ENCODE assay signal across 8 cellular contexts in genomic region chr16:81624718-81625543, GRCh38.
DNase-seq lines count a peak whose midpoint lies in the region; ATAC-seq and TF ChIP-seq lines count a peak whose summit lies in the region.

No MANE protein-coding gene starts in this region.

- H3K27ac ChIP-seq in ACC112 (ENCODE audit: low read depth, low read length) (peak overlapping the region; percentile 29; the same call in 1 of the 2 replicates), lower lobe of right lung (peak overlapping the region; percentile 51)

- no peak overlapping the region for H2AFZ ChIP-seq in ACC112 (ENCODE audit: low read length, unreplicated experiment)

- H3K4me3 ChIP-seq in ACC112 (ENCODE audit: low read depth, low read length) (no peak overlapping the region), lower lobe of right lung (no peak overlapping the region), H7 (ENCODE audit: insufficient read depth, low read depth, low read length) (no peak overlapping the region)

- POLR2A ChIA-PET in WTC11 (lab: Charles Lee): interaction anchor here (0.6 kb wide), 1 partner anchor 90 kb away, joined by 7 read pairs; no protein-coding TSS in a partner anchor

- no peaks in the 10 kb centered on the region for H3K27me3 Mint-ChIP-seq in WTC11 (ENCODE audit: low read depth)

- no peaks in the 10 kb centered on the region for H3K79me2 ChIP-seq in ACC112 (ENCODE audit: control insufficient read depth, insufficient read depth, low read length, unreplicated experiment)

- DNase-seq in WTC11 (ENCODE audit: low spot score): no peak
- DNase-seq in lower lobe of right lung: no peak
- no peak for DNase-seq in H7
- DNase-seq in H4 (ENCODE audit: low spot score): no peak

- H3K4me1 ChIP-seq in ACC112 (ENCODE audit: control insufficient read depth, insufficient read depth, low read length, unreplicated experiment) (peaks cover 16% of the 10 kb centered on the region), lower lobe of right lung (peaks cover 15% of the 10 kb centered on the region)

- no peaks in the 10 kb centered on the region for H3K9me3 Mint-ChIP-seq in WTC11

- TF ChIP-seq CTCF in WTC11 (IDR thresholded peaks at IDR 0.05) (no peak), lower lobe of right lung (IDR thresholded peaks at IDR 0.05) (no peak)

- intact Hi-C loops in lower lobe of right lung (cut with DNase I): no loop called here

- H3K9me3 ChIP-seq in lower lobe of right lung: no peaks in the 10 kb centered on the region

- no peaks in the 10 kb centered on the region; the same call in 1 of the 2 replicates for H3K36me3 Mint-ChIP-seq in WTC11

- CTCF ChIA-PET in WTC11 (lab: Charles Lee): interaction anchor here (0.9 to 5.8 kb wide), 3 partner anchors 9 to 105 kb away, joined by 3 to 51 read pairs (median 3); no protein-coding TSS in a partner anchor

- peaks cover 3% of the 10 kb centered on the region; the same call in 1 of the 2 replicates for H3K4me1 Mint-ChIP-seq in WTC11

- peak; percentile 20 for ATAC-seq in GM21447 (IDR thresholded peaks at IDR 0.05; ENCODE audit: unreplicated experiment)
- ATAC-seq in WTC11: no peak
- ATAC-seq in lower lobe of right lung: peak; percentile 1 to 13
- ATAC-seq in HG02970 (IDR thresholded peaks at IDR 0.05; ENCODE audit: low FRiP score, unreplicated experiment): no peak
- no peak for ATAC-seq in GM19452 (IDR thresholded peaks at IDR 0.05; ENCODE audit: unreplicated experiment)

- H3K27ac Mint-ChIP-seq in WTC11: peak overlapping the region; percentile 82

- H3K36me3 ChIP-seq in ACC112 (ENCODE audit: insufficient read depth, low read length): no peaks in the 10 kb centered on the region
- peaks cover 21% of the 10 kb centered on the region for H3K36me3 ChIP-seq in lower lobe of right lung
- H3K36me3 ChIP-seq in H7 (replicated peaks; ENCODE audit: control insufficient read depth, insufficient read depth, low read length): no peaks in the 10 kb centered on the region; the same call in 1 of the 2 replicates

- H3K27me3 ChIP-seq in ACC112 (ENCODE audit: insufficient read depth, low read length): no peaks in the 10 kb centered on the region
- no peaks in the 10 kb centered on the region for H3K27me3 ChIP-seq in lower lobe of right lung (ENCODE audit: low read depth)
- no peaks in the 10 kb centered on the region for H3K27me3 ChIP-seq in H7 (ENCODE audit: control insufficient read depth, insufficient read depth, low read length)

- H3K4me3 Mint-ChIP-seq in WTC11: no peak overlapping the region

TF ChIP-seq in WTC11, 78 proteins besides CTCF, POLR2A, EP300 and RAD21:
- TF ChIP-seq ERG (CRISPR knock-in tag; IDR thresholded peaks at IDR 0.05) (no peak), NR3C1 (CRISPR knock-in tag; conservative IDR thresholded peaks at IDR 0.05; ENCODE audit: low read depth) (no peak), PRDM15 (CRISPR knock-in tag; IDR thresholded peaks at IDR 0.05) (no peak)

Comparison
In these comparisons a context has a peak if more than half of its experiments do, and no peak if none do; other contexts are left out.
1. ATAC-seq: peak in GM21447 (single experiment) and lower lobe of right lung (2 of 2); none in WTC11 (single experiment), HG02970 (single experiment) and GM19452 (single experiment).